26 cellular contexts compared by ENCODE assay signal in the genomic region with DNA sequence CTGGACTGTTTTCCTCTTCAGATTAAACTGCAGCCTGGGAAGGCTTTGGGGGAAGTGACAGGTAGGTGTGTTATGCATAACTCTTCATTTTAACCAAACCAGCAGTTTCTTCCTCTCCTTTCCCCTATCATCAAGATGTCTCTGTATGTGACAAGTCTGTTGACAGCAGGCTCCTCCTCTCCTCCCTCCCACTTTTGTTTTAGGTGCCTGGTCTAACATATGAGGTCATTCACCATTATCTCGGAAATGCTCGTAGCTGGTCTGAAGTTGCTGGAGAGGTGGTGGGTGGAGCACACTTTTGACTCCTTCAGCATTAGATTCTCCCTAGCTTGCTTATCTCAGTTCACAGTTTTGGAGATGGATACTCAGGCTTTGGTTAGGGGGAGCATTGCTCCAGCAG.
"Had no signal": no experiment of that assay in that cellular context is flagged by ENCODE, and none has a peak within 500 bp of the region (broad histone marks: within the 10 kb centered on the region; RNA-seq: fewer than 3 reads in every experiment).

No MANE protein-coding gene starts in this region.

- H3K36me3 ChIP-seq: brain microvascular endothelial cell, esophagus squamous epithelium, gastroesophageal sphincter, heart right ventricle had no signal

- H3K27ac ChIP-seq: brain microvascular endothelial cell, coronary artery, dorsolateral prefrontal cortex, epithelial cell of prostate, esophagus squamous epithelium, gastroesophageal sphincter, heart right ventricle had no signal

- H3K4me1 ChIP-seq: esophagus squamous epithelium, gastroesophageal sphincter, heart right ventricle had no signal

- H3K9me3 ChIP-seq: esophagus squamous epithelium, gastroesophageal sphincter had no signal

- ATAC-seq: activated CD4-positive, alpha-beta T cell treated with anti-CD3 and anti-CD28 coated beads for 36 hours; activated naive CD4-positive, alpha-beta T cell treated with anti-CD3 and anti-CD28 coated beads, Interleukin-2, amount 50 U/mL, for 72 hours; activated T-cell treated with anti-CD3 and anti-CD28 coated beads, Interleukin-2, amount 50 U/mL, for 72 hours; gastroesophageal sphincter; heart right ventricle had no signal

- DNase-seq: activated CD4-positive, alpha-beta memory T cell treated with anti-CD3 and anti-CD28 coated beads, Interleukin-2, amount 10 ng/mL, durations not matched to agents 7 days and 5 days; activated CD4-positive, alpha-beta T cell treated with anti-CD3 and anti-CD28 coated beads for 36 hours; activated CD4-positive, alpha-beta T cell treated with anti-CD3 and anti-CD28 coated beads, Interleukin-2, amount 10 ng/mL, durations not matched to agents 7 days and 5 days; activated CD4-positive, alpha-beta T cell treated with anti-CD3 and anti-CD28 coated beads, Interleukin-2, amount 50 U/mL, for 4 hours; activated CD4-positive, CD25-positive, alpha-beta regulatory T cell; activated CD4-positive, CD25-positive, alpha-beta regulatory T cell treated with anti-CD3 and anti-CD28 coated beads, Interleukin-2, amount 50 U/mL, for 72 hours; activated CD8-positive, alpha-beta memory T cell treated with anti-CD3 and anti-CD28 coated beads, Interleukin-2, amount 50 U/mL, for 48 hours; activated gamma-delta T cell; activated naive CD4-positive, alpha-beta T cell; activated naive CD4-positive, alpha-beta T cell treated with anti-CD3 and anti-CD28 coated beads, Interleukin-2, amount 10 ng/mL, durations not matched to agents 7 days and 5 days; activated naive CD8-positive, alpha-beta T cell treated with anti-CD3 and anti-CD28 coated beads, Interleukin-2, amount 10 ng/mL, durations not matched to agents 7 days and 5 days; activated T-cell treated with anti-CD3 and anti-CD28 coated beads for 4 hours; activated T-cell treated with anti-CD3 and anti-CD28 coated beads, Interleukin-2, amount 50 U/mL, for 24 hours; activated T-cell treated with anti-CD3 and anti-CD28 coated beads, Interleukin-2, amount 50 U/mL, for 72 hours; brain microvascular endothelial cell; dorsolateral prefrontal cortex; effector memory CD4-positive, alpha-beta T cell; esophagus squamous epithelium; foreskin melanocyte; heart right ventricle had no signal

- FAIRE-seq: astrocyte, bronchial epithelial cell had no signal

- H3K27me3 ChIP-seq: brain microvascular endothelial cell, esophagus squamous epithelium, gastroesophageal sphincter had no signal

- H3K4me3 ChIP-seq: coronary artery, dorsolateral prefrontal cortex, esophagus squamous epithelium, gastroesophageal sphincter, heart right ventricle had no signal
